1 cellular context compared by ENCODE assay signal in genomic region chr11:119511601-119512000, GRCh38.
TF ChIP-seq lines count a peak whose summit lies in the region.

No MANE protein-coding gene starts in this region.

TF ChIP-seq in SK-N-SH treated with all-trans-retinoic acid at 6 μM for 48 hours, 23 proteins besides CTCF, POLR2A, EP300 and RAD21 (continued from another document):
- TF ChIP-seq TSHZ2 (CRISPR knock-in tag; IDR thresholded peaks at IDR 0.05) (no peak), ESRRG (CRISPR knock-in tag; IDR thresholded peaks at IDR 0.05) (no peak)
